8 cellular contexts compared by ENCODE assay signal in the genomic region with DNA sequence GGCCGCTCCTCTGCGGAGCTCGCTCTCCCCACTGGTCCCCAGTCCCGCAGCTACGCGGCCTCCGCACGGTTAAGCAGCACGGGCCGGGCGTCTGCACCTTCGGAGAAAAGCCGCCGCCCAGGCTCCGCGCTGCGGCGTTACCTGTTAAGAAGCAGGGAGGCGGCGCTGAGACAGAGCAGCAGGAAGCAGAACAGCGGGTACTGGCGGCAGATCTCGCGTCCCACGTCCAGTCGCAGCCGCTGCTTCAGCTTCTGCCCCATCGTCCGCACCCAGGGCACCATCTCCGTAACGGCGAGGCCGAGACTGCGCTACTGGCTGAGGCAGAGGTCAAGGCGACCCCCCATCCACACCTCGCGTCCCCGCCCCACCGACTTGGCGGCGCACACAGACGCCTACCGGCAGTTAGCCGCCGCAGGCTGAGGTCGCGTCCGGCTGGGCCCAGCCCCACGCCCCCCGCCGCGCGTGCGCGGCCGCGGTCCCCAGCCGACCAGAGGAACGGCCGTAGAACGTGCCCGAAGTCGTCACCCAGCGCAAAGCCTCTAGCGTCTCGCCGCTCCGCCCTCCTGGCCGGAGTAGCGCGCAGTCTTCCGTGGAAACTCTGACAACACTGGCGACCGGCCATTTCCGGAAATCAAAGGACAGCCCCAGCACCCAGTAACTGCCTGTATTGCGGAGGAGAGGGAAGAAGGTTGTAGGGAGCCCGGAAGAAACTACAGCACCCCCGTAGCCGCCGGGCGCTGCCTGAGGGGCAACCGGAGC. TPM values are rescaled to one million over a fixed set of nuclear protein-coding genes. Genes with fewer than 3 reads are reported as not detected.
A peak's percentile ranks its signal among the peaks of the same experiment; 100 is the strongest.
DNase-seq lines count a peak whose midpoint lies in the region; ATAC-seq, FAIRE-seq and TF ChIP-seq lines count a peak whose summit lies in the region.

Gene SNX14 (minus strand): TSS at position 421 of the 759 bp plus-strand sequence. CDS start 140 bp downstream, at position 281.

- POLR2A ChIA-PET in T-cell (lab: Charles Lee) = interaction anchor here (0.5 to 5.1 kb wide), 10 partner anchors 18 to 1734 kb away, joined by 3 to 51 read pairs (median 4); partner anchors contain the start of gene SYNCRIP (in 2 of the 2)

- CTCF ChIA-PET in T-cell (lab: Charles Lee) = interaction anchor here (0.6 to 1.7 kb wide), 7 partner anchors 14 to 85 kb away, joined by 3 to 15 read pairs (median 3); partner anchors contain the start of gene SYNCRIP (in 1 of the 2)

- DNase-seq in GM12892 (ENCODE audit: insufficient read length) (peak; percentile 76), NCI-H1417 (lab: John Stamatoyannopoulos, UW) (peak; percentile 83 to 95 (median 94)), T-cell (peak; percentile 52 to 83 (median 68)), heart left ventricle (peak; percentile 97 to 98 (median 97)), pons (ENCODE audit: low spot score) (peak; percentile 92), transverse colon (peak; percentile 96)

- TF ChIP-seq CTCF in heart left ventricle (IDR thresholded peaks at IDR 0.05) (peak in 6 of 12 donors; percentile 5 to 30 (median 14)), transverse colon (IDR thresholded peaks at IDR 0.05) (peak in 3 of 5 experiments; percentile 9 to 50 (median 26))

- peak; percentile 93 for TF ChIP-seq POLR2A in GM12892 (IDR thresholded peaks at IDR 0.05; ENCODE audit: low read depth, low read length)
- TF ChIP-seq POLR2A in heart left ventricle (IDR thresholded peaks at IDR 0.05) = peak in 1 of 2 donors; percentile 84
- TF ChIP-seq POLR2A in transverse colon (IDR thresholded peaks at IDR 0.05) = peak; percentile 93

- H3K27me3 ChIP-seq in heart left ventricle = no peaks in the 10 kb centered on the region
- H3K27me3 ChIP-seq in transverse colon = no peaks in the 10 kb centered on the region

- H3K9me3 Mint-ChIP-seq in T-cell = no peaks in the 10 kb centered on the region

- H3K9me3 ChIP-seq in heart left ventricle = no peaks in the 10 kb centered on the region
- H3K9me3 ChIP-seq in transverse colon = no peaks in the 10 kb centered on the region

- H3K4me3 ChIP-seq in heart left ventricle = peak within 1 kb of the TSS; percentile 67 to 94 (median 76)
- peak within 1 kb of the TSS; percentile 67 to 91 (median 70) for H3K4me3 ChIP-seq in transverse colon

- H3K36me3 Mint-ChIP-seq in T-cell = peaks cover 22% of the 10 kb centered on the region

- TF ChIP-seq EP300 in transverse colon (IDR thresholded peaks at IDR 0.05; ENCODE audit: low read depth) = no peak

- 0 to 1% (median 1%) methylated on average over 82 of the region's 82 CpGs for WGBS in adipose tissue, 3 donors
- 0% methylated on average over 24 to 82 of the region's 82 CpGs for WGBS in heart left ventricle, 4 donors
- 0% methylated on average over 54 of the region's 82 CpGs; no CpG with 5 or more reads in 1 of the 2 donors for whole genome bisulfite sequencing in transverse colon (ENCODE audit: low coverage in 1 of 2), 2 donors

- intact Hi-C loops in heart left ventricle (cut with DNase I) = loop anchor here in 7 of 10 donors (1.0 to 5.0 kb wide), 6 partner anchors 49 to 85 kb away; partner anchors contain the start of gene SYNCRIP (in 4 of the 7)
- intact Hi-C loops in transverse colon (cut with DNase I; ENCODE audit: low total_unique reads) = loop anchor here (10.0 kb wide), 1 partner anchor 81 kb away; no protein-coding TSS in a partner anchor

- no peaks in the 10 kb centered on the region for H3K27me3 Mint-ChIP-seq in T-cell

- H3K4me1 ChIP-seq in heart left ventricle = peaks cover 0 to 31% (median 20%) of the 10 kb centered on the region in 12 donors
- H3K4me1 ChIP-seq in transverse colon = peaks cover 12 to 36% (median 18%) of the 10 kb centered on the region in 4 donors

- peak; percentile 100 for FAIRE-seq in GM12892 (lab: Jason Lieb, UNC)

- in situ Hi-C loops in transverse colon (cut with MboI; ENCODE audit: low pct_ligation_motif_present in 1 of 4, low pct_unique_long_range_greater_than_20kb in 1 of 4, low sequenced_read_pairs in 3 of 4) = loop anchor here in 1 of 4 donors (5.0 kb wide), 1 partner anchor 84 kb away; no protein-coding TSS in a partner anchor

- peaks cover 0 to 3% (median 0%) of the 10 kb centered on the region in 9 donors for H3K36me3 ChIP-seq in heart left ventricle
- no peaks in the 10 kb centered on the region for H3K36me3 ChIP-seq in transverse colon

- ATAC-seq in HG02763 (IDR thresholded peaks at IDR 0.05; ENCODE audit: unreplicated experiment) (peak; percentile 91), T-cell (replicated peaks in 1 of 4) (peak; percentile 79 to 80 (median 80)), heart left ventricle (peak; percentile 96 to 99 (median 97))

- H3K4me3 Mint-ChIP-seq in T-cell = peak within 1 kb of the TSS; percentile 89 to 97 (median 96)

- H3K27ac ChIP-seq in adipose tissue (ENCODE audit: low read depth, low read length) = peak within 1 kb of the TSS; percentile 95
- H3K27ac ChIP-seq in heart left ventricle = peak within 1 kb of the TSS; percentile 86 to 98 (median 93)
- peak within 1 kb of the TSS; percentile 94 to 99 (median 99) for H3K27ac ChIP-seq in transverse colon

- peak within 1 kb of the TSS; percentile 94 to 97 for H3K27ac Mint-ChIP-seq in T-cell

- peaks cover 50 to 54% (median 51%) of the 10 kb centered on the region in 3 donors for H3K4me1 Mint-ChIP-seq in T-cell

RNA-seq across cellular contexts. Expression of gene SNX14, which starts in this region (rescaled TPM):
- 70.1 TPM for polyA plus RNA-seq in GM12892 (2012; ENCODE audit: missing spikeins)
- 10 to 100 TPM; 46.3 to 63.3 (median 53.7) TPM for total RNA-seq in T-cell
- polyA plus RNA-seq in adipose tissue = 10 to 100 TPM; 33.0 to 48.6 (median 33.3) TPM
- 10 to 100 TPM; 23.3 to 41.8 (median 31.8) TPM for total RNA-seq in heart left ventricle
- 10 to 100 TPM; 30.6 to 37.3 TPM for polyA plus RNA-seq in heart left ventricle
- 100 to 1,000 TPM in 3 of 4 donors, 10 to 100 TPM in 1; 27.3 to 134 (median 116) TPM for total RNA-seq in transverse colon

Comparison
In these comparisons a context has a peak if more than half of its experiments do, and no peak if none do; other contexts are left out.
1. Peak in every context shown above with its lines: DNase-seq, ATAC-seq, H3K4me3 ChIP-seq and H3K27ac ChIP-seq.